ENCODE assay signal across 18 cellular contexts in the genomic region with DNA sequence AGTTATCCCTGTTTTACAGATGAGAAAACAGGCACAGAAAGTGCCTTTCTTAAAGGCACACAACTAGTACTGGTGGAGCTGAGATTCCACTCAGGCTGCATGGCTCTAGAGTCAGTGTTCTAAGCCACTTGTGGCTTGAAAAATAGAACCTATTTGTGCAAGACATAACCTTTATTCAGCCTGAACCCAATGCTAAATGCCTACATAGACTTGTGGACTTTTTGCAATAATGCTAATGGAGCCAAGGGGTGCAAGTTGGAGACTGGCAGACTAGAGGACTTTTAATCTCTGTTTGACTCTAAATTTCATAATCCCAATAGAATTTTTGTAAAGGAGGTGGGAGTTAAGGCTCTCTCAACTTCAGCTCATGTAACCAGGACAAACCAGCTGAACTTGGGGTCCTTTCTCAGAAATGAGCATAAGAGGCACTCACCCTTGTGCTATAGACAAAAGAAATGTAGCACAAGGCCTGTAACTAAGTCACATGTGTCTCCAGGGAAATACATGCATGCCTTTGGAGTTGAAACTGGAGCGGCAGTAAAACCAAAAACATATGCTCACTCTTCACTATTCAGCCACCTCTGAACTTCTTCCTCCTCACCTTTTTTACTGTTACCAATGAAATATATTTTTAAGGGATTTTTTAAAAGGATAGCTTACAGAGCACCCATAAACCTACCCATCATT. TPM values are rescaled to one million over a fixed set of nuclear protein-coding genes. Genes with fewer than 3 reads are reported as not detected.
DNase-seq lines count a peak whose midpoint lies in the region; ATAC-seq lines count a peak whose summit lies in the region.
"Had no signal": no experiment of that assay in that cellular context is flagged by ENCODE, and none has a peak within 500 bp of the region (broad histone marks: within the 10 kb centered on the region; RNA-seq: fewer than 3 reads in every experiment).

No MANE protein-coding gene starts in this region.

- DNase-seq in AG20443 (ENCODE audit: low spot score) = peak; percentile 30
- DNase-seq in NCI-H2171 treated with DMSO at 0.1 percent for 48 hours (lab: John Stamatoyannopoulos, UW) = peak; percentile 71
- DNase-seq in fibroblast of peridontal ligament (ENCODE audit: extremely low read depth) = peak; percentile 16
- no peak for DNase-seq in sciatic nerve (ENCODE audit: low spot score)
- no peak for DNase-seq in DMS79 treated with DMSO at 0.1 percent for 48 hours (lab: John Stamatoyannopoulos, UW)
- no peak for DNase-seq in middle frontal gyrus (ENCODE audit: extremely low spot score, low spot score)
- no peak for DNase-seq in NCI-H1105 treated with DMSO at 0.1 percent for 48 hours (lab: John Stamatoyannopoulos, UW)
- DNase-seq: Calu3; CD8-positive, alpha-beta T cell; Kasumi-1; MG63; NCI-H1092; NCI-H2081; NCI-H2227 treated with DMSO at 0.1 percent for 48 hours; NCI-H510A treated with DMSO at 0.1 percent for 48 hours; RPMI8226; SHP77 treated with DMSO at 0.1 percent for 48 hours had no signal

- peak; percentile 28 for ATAC-seq in sciatic nerve
- ATAC-seq: CD8-positive, alpha-beta T cell; SK-N-SH treated with all-trans-retinoic acid at 6 μM for 48 hours had no signal

- intact Hi-C loops in sciatic nerve (cut with DNase I) = no loop called here

RNA-seq across cellular contexts. Expression of gene AK4, which starts 43.0 kb away (rescaled TPM):
- 27.6 TPM for total RNA-seq in sciatic nerve

Comparison
In these comparisons a context has a peak if more than half of its experiments do, and no peak if none do; other contexts are left out.
1. DNase-seq: peak in AG20443 (single experiment), NCI-H2171 treated with DMSO at 0.1 percent for 48 hours (single experiment) and fibroblast of peridontal ligament (single experiment); none in sciatic nerve (single experiment), DMS79 treated with DMSO at 0.1 percent for 48 hours (single experiment), middle frontal gyrus (single experiment) and NCI-H1105 treated with DMSO at 0.1 percent for 48 hours (single experiment).